Comparison of ENCODE assay signal across 1 cellular context in the genomic region with DNA sequence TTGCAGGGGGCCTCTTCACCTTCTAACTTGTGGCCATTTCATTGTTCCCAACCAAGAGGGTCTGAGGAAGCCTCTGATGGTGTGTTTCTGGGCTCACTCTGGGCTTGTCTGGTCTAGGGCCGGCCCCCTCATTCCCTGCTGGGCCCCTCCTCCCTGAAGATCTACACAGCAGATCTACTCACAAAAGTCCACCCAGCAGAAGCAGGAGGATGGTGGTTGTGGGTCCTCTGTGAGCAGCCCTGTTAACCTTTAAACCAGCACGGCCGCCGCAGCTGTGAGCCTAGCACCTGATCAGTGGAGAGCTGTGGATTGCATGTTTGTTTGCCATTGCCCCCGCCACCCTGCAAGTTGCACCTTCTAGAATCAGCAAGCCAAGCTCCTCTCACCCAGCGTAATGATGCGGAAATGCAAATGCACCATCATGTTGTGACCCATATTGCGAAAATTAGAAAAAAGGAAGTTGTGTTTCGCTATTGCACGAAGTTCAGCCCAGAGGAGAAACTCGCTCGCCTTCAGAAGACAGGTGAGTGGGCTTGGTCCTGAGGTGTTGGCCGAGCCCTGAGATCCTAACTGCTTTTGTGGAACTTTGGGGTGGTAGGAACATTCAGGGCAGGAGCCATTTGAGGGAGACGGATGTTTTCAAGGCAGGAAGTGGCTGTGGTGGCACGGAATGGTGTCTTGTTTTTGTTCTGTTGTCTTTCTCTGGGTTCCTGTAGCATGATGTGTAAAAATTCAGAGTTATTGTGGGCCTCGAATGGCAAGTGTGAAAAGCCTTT.
TF ChIP-seq lines count a peak whose summit lies in the region.

No MANE protein-coding gene starts in this region.

TF ChIP-seq in H1, 55 proteins besides CTCF, POLR2A, EP300 and RAD21 (continued from another document):
- TF ChIP-seq RNF2 (IDR thresholded peaks at IDR 0.05; ENCODE audit: borderline replicate concordance, low read depth, low read length, missing control alignments, poor library complexity, severe bottlenecking), result no peak
